ENCODE assay signal across 19 cellular contexts in the genomic region with DNA sequence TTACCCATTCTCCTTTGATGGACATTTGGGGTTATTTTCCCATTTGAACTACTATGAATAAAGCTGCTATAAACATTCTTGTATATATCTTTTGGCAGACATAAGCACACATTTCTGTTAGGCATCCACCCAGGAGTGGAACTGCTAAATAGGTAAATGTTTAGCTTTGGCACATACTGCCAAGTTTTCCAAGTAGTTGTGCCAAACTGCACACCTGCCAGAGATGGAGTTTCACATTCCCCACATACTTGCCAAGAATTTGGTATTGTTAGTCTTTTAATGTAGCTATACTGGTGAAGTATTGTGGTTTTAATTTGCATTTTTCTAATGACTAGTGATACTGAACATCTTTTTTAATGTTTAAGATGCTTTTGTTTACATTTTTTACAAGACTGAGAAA.
A peak's percentile ranks its signal among the peaks of the same experiment; 100 is the strongest.
DNase-seq lines count a peak whose midpoint lies in the region; ATAC-seq, FAIRE-seq and TF ChIP-seq lines count a peak whose summit lies in the region.
"Had no signal": no experiment of that assay in that cellular context is flagged by ENCODE, and none has a peak within 500 bp of the region (broad histone marks: within the 10 kb centered on the region; RNA-seq: fewer than 3 reads in every experiment).

No MANE protein-coding gene starts in this region.

- H3K79me2 ChIP-seq in astrocyte (ENCODE audit: insufficient read depth, low read length) (no peaks in the 10 kb centered on the region), smooth muscle cell (ENCODE audit: low read depth) (no peaks in the 10 kb centered on the region)

- H3K9me3 Mint-ChIP-seq in astrocyte (ENCODE audit: unreplicated experiment) (peaks cover 9% of the 10 kb centered on the region), T-cell (peaks cover 5 to 16% (median 9%) of the 10 kb centered on the region in 3 donors)

- POLR2A ChIA-PET in T-cell (lab: Charles Lee): no interaction called here

- H3K4me3 ChIP-seq in astrocyte (ENCODE audit: insufficient read depth, low read depth, low read length) (no peak overlapping the region), smooth muscle cell (no peak overlapping the region)
- H3K4me3 ChIP-seq: BLaER1, HAP-1 had no signal

- H3K27me3 ChIP-seq in astrocyte (ENCODE audit: insufficient read depth, low read length): peaks cover 3% of the 10 kb centered on the region
- no peaks in the 10 kb centered on the region for H3K27me3 ChIP-seq in smooth muscle cell (ENCODE audit: low read depth)
- H3K27me3 ChIP-seq: BLaER1 had no signal

- FAIRE-seq in astrocyte (lab: Jason Lieb, UNC): no peak
- no peak for FAIRE-seq in frontal cortex (lab: Jason Lieb, UNC)
- FAIRE-seq: GM12892, GM19239, H1 had no signal

- DNase-seq in NCI-H2196 (lab: John Stamatoyannopoulos, UW; ENCODE audit: unreplicated experiment) (peak; percentile 11), NCI-H2196 treated with DMSO at 0.1 percent for 48 hours (lab: John Stamatoyannopoulos, UW; ENCODE audit: unreplicated experiment) (no peak), astrocyte (ENCODE audit: low read depth) (peak; percentile 61), left lobe of liver (ENCODE audit: low spot score) (peak; percentile 52), smooth muscle cell (lab: John Stamatoyannopoulos, UW; ENCODE audit: unreplicated experiment) (no peak), GM20000 (ENCODE audit: low spot score) (no peak), T-cell (no peak), frontal cortex (ENCODE audit: low spot score in 2 of 2) (no peak)
- DNase-seq: AML-193; Caco-2; CD8-positive, alpha-beta memory T cell; DND-41; GDM1 had no signal

- ATAC-seq in left lobe of liver: peak; percentile 72
- no peak for ATAC-seq in T-cell (replicated peaks in 1 of 4)

- H3K36me3 ChIP-seq in astrocyte (ENCODE audit: insufficient read depth, low read length): no peaks in the 10 kb centered on the region
- no peaks in the 10 kb centered on the region for H3K36me3 ChIP-seq in smooth muscle cell (ENCODE audit: low read depth)
- H3K36me3 ChIP-seq: BLaER1, HAP-1 had no signal

- H3K4me1 ChIP-seq in astrocyte (ENCODE audit: insufficient read depth, low read length) (no peaks in the 10 kb centered on the region), smooth muscle cell (ENCODE audit: low read depth) (peaks cover 20% of the 10 kb centered on the region)
- H3K4me1 ChIP-seq: BLaER1, Caco-2, HAP-1 had no signal

- peaks cover 18% of the 10 kb centered on the region for H3F3A ChIP-seq in smooth muscle cell (ENCODE audit: low read depth)

- H2AFZ ChIP-seq in astrocyte (ENCODE audit: low read depth, low read length) (no peak overlapping the region), smooth muscle cell (ENCODE audit: low read depth) (no peak overlapping the region)

- H3K9me3 ChIP-seq in astrocyte (ENCODE audit: insufficient read depth, low read depth, low read length) (peaks cover 7% of the 10 kb centered on the region), smooth muscle cell (replicated peaks; ENCODE audit: low read depth) (no peaks in the 10 kb centered on the region)

- peaks cover 4% of the 10 kb centered on the region for H3K36me3 Mint-ChIP-seq in astrocyte (ENCODE audit: low read depth, unreplicated experiment)
- no peaks in the 10 kb centered on the region for H3K36me3 Mint-ChIP-seq in T-cell

- H3K27me3 Mint-ChIP-seq in astrocyte (ENCODE audit: low read depth, unreplicated experiment) (no peaks in the 10 kb centered on the region), T-cell (peaks cover 7 to 9% of the 10 kb centered on the region in 2 donors)

- H3K9ac ChIP-seq in astrocyte (ENCODE audit: low read length) (no peak overlapping the region), smooth muscle cell (ENCODE audit: low read depth) (no peak overlapping the region)
- H3K9ac ChIP-seq: BLaER1 had no signal

- CTCF ChIA-PET in T-cell (lab: Charles Lee): no interaction called here

- H3K27ac Mint-ChIP-seq in astrocyte (ENCODE audit: unreplicated experiment): peak overlapping the region; percentile 63
- no peak overlapping the region for H3K27ac Mint-ChIP-seq in T-cell
- H3K27ac Mint-ChIP-seq: CD8-positive, alpha-beta memory T cell had no signal

- H3K4me2 ChIP-seq in astrocyte (ENCODE audit: low read length) (no peak overlapping the region), smooth muscle cell (peak overlapping the region; percentile 76)
- H3K4me2 ChIP-seq: BLaER1 had no signal

- H3K4me1 Mint-ChIP-seq in astrocyte (ENCODE audit: low read depth, unreplicated experiment): peaks cover 5% of the 10 kb centered on the region
- no peaks in the 10 kb centered on the region for H3K4me1 Mint-ChIP-seq in T-cell
- H3K4me1 Mint-ChIP-seq: CD8-positive, alpha-beta memory T cell had no signal

- H3K27ac ChIP-seq in astrocyte (ENCODE audit: low read depth, low read length) (no peak overlapping the region), smooth muscle cell (ENCODE audit: low read depth) (peak overlapping the region; percentile 79)
- H3K27ac ChIP-seq: 22Rv1, BLaER1 had no signal

- TF ChIP-seq CTCF in astrocyte (IDR thresholded peaks at IDR 0.05; ENCODE audit: insufficient read depth, low read depth, low read length): no peak
- no peak for TF ChIP-seq CTCF in smooth muscle cell (IDR thresholded peaks at IDR 0.05; ENCODE audit: borderline replicate concordance, insufficient read depth, poor library complexity, severe bottlenecking)
- no peak for TF ChIP-seq CTCF in GM20000 (IDR thresholded peaks at IDR 0.05; ENCODE audit: extremely low read depth, missing control alignments)

- no peak overlapping the region for H3K4me3 Mint-ChIP-seq in astrocyte (ENCODE audit: unreplicated experiment)
- H3K4me3 Mint-ChIP-seq in T-cell: no peak overlapping the region
- H3K4me3 Mint-ChIP-seq: CD8-positive, alpha-beta memory T cell had no signal

- no peaks in the 10 kb centered on the region for H4K20me1 ChIP-seq in astrocyte (ENCODE audit: insufficient read depth, low read length)
- no peaks in the 10 kb centered on the region for H4K20me1 ChIP-seq in smooth muscle cell (ENCODE audit: low read depth)
- H4K20me1 ChIP-seq: BLaER1 had no signal

Comparison
In these comparisons a context has a peak if more than half of its experiments do, and no peak if none do; other contexts are left out.
1. DNase-seq: peak in NCI-H2196 (single experiment), astrocyte (single experiment) and left lobe of liver (single experiment); none in NCI-H2196 treated with DMSO at 0.1 percent for 48 hours (single experiment), smooth muscle cell (single experiment), GM20000 (single experiment), T-cell (0 of 34) and frontal cortex (0 of 2).